In the genomic region with DNA sequence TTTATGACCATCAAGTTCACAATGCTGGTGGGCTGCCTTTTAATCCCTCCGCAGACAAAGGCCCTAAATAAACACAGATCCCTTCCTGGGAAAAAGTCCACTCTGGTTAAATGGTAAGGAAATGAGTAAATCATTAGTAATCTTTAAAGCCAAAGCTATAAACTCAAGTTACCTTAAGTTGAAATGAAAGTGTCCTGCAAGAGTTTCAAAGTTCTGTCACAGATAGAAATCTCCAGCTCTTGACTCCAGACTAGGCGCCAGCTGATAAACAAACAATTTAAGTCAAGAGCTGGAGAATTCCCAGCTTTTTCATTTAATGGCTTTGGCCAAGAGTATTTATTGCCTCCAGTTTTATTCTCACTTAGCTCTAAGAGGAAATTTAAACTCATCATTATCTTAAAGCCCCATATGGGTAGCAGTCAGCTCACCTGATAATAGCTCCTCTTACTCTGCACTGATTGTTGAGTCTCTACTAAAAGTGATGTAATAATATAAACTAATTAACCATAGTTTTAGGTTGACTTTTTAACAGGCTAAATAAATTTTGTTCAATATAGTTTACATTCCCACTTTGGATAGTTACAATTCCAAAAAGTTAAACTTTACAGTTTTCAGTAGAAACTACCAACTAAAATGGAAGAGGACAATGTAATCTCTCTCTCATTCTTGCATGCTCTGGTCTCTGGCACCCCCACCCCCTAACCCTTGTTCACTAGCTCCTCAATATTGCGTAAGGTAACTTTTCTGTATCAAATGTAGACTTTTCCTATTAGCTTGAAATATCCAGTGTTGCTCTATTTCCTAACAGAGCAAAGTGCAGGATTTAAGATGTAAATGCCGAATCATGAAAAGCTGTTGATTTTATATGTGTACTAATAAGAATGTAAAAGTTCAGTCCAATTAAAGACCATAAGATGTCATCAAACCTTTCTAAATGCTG, we compare ENCODE assay signal across 13 cellular contexts. TPM values are rescaled to one million over a fixed set of nuclear protein-coding genes. Genes with fewer than 3 reads are reported as not detected.
A peak's percentile ranks its signal among the peaks of the same experiment; 100 is the strongest.
DNase-seq lines count a peak whose midpoint lies in the region; ATAC-seq and TF ChIP-seq lines count a peak whose summit lies in the region.
"Had no signal": no experiment of that assay in that cellular context is flagged by ENCODE, and none has a peak within 500 bp of the region (broad histone marks: within the 10 kb centered on the region; RNA-seq: fewer than 3 reads in every experiment).

No MANE protein-coding gene starts in this region.

- TF ChIP-seq CTCF in cardiac muscle cell (IDR thresholded peaks at IDR 0.05; ENCODE audit: low read depth, low read length) (no peak), left ventricle myocardium inferior (IDR thresholded peaks at IDR 0.05; ENCODE audit: borderline replicate concordance) (no peak), spleen (IDR thresholded peaks at IDR 0.05 in 8 of 11, conservative IDR thresholded peaks at IDR 0.05 in 3 of 11) (no peak)

- H3K4me3 ChIP-seq in cardiac muscle cell (no peak overlapping the region), left ventricle myocardium inferior (no peak overlapping the region), spleen (no peak overlapping the region)
- H3K4me3 ChIP-seq: dorsolateral prefrontal cortex had no signal

- no peaks in the 10 kb centered on the region for H3K9me3 ChIP-seq in cardiac muscle cell (ENCODE audit: low read depth)
- H3K9me3 ChIP-seq in left ventricle myocardium inferior (replicated peaks), result no peaks in the 10 kb centered on the region
- no peaks in the 10 kb centered on the region for H3K9me3 ChIP-seq in spleen

- DNase-seq in cardiac muscle cell (ENCODE audit: low read depth in 1 of 2, low spot score in 1 of 2) (peak; percentile 4 to 31), left ventricle myocardium inferior (no peak), RPMI7951 (ENCODE audit: low read depth) (peak; percentile 75), iris pigment epithelial cell (ENCODE audit: low read depth) (peak; percentile 63), SIG-M5 (lab: John Stamatoyannopoulos, UW) (no peak), spleen (no peak), medulla oblongata (ENCODE audit: extremely low spot score) (no peak)
- DNase-seq: dorsolateral prefrontal cortex; left ventricle myocardium superior; NCI-H1048; stimulated activated CD4-positive, alpha-beta T cell treated with anti-CD3 and anti-CD28 coated beads, Interleukin-15, amount 100 ng/mL, for 24 hours; T-helper 1 cell had no signal

- no peaks in the 10 kb centered on the region for H3K36me3 ChIP-seq in cardiac muscle cell
- H3K36me3 ChIP-seq in left ventricle myocardium inferior, result no peaks in the 10 kb centered on the region
- no peaks in the 10 kb centered on the region for H3K36me3 ChIP-seq in spleen

- TF ChIP-seq POLR2A in spleen (IDR thresholded peaks at IDR 0.05), result no peak

- H3K27ac ChIP-seq in cardiac muscle cell, result peak overlapping the region; percentile 20
- H3K27ac ChIP-seq in left ventricle myocardium inferior (replicated peaks), result no peak overlapping the region
- H3K27ac ChIP-seq in spleen, result no peak overlapping the region
- H3K27ac ChIP-seq: dorsolateral prefrontal cortex had no signal

- peaks cover 16% of the 10 kb centered on the region for H3K4me1 ChIP-seq in cardiac muscle cell (ENCODE audit: low read depth)
- H3K4me1 ChIP-seq in left ventricle myocardium inferior, result peaks cover 3% of the 10 kb centered on the region
- peaks cover 0 to 3% (median 0%) of the 10 kb centered on the region in 6 donors for H3K4me1 ChIP-seq in spleen

- intact Hi-C loops in left ventricle myocardium inferior (cut with micrococcal nuclease), result no loop called here
- intact Hi-C loops in spleen (cut with DNase I; ENCODE audit: low total_unique reads), result no loop called here

- no peak for ATAC-seq in HG03432 (IDR thresholded peaks at IDR 0.05; ENCODE audit: unreplicated experiment)
- ATAC-seq: left ventricle myocardium superior had no signal

- H3K27me3 ChIP-seq in cardiac muscle cell, result no peaks in the 10 kb centered on the region
- no peaks in the 10 kb centered on the region for H3K27me3 ChIP-seq in left ventricle myocardium inferior (ENCODE audit: low read depth)
- H3K27me3 ChIP-seq in spleen (replicated peaks in 1 of 7), result no peaks in the 10 kb centered on the region
- H3K27me3 ChIP-seq: dorsolateral prefrontal cortex had no signal

- WGBS in spleen, 5 donors, result 93 to 97% (median 93%) methylated on average over 4 of the region's 4 CpGs

RNA-seq across cellular contexts. Expression of a gene that starts 56.1 kb away (rescaled TPM):
- total RNA-seq in cardiac muscle cell (62.5 and 70.5 TPM in 2 replicates), left ventricle myocardium inferior (90.8 TPM), spleen (10 to 100 TPM; 14.6 to 38.6 (median 23.6) TPM)
- polyA plus RNA-seq in cardiac muscle cell (83.8 and 102 TPM in 2 replicates), spleen (10 to 100 TPM; 12.4 to 21.8 (median 14.2) TPM)
- total RNA-seq in RPMI7951 (2014; rRNA removed; shearing (Covaris generic)), result 80.4 and 86.2 TPM in 2 replicates

Comparison
In these comparisons a context has a peak if more than half of its experiments do, and no peak if none do; other contexts are left out.
1. DNase-seq: peak in cardiac muscle cell (2 of 2), RPMI7951 (single experiment) and iris pigment epithelial cell (single experiment); none in left ventricle myocardium inferior (single experiment), SIG-M5 (single experiment), spleen (single experiment) and medulla oblongata (single experiment).